Comparison of ENCODE assay signal across 31 cellular contexts in genomic region chr12:75739916-75740315, GRCh38.
"Had no signal": no experiment of that assay in that cellular context is flagged by ENCODE, and none has a peak within 500 bp of the region (broad histone marks: within the 10 kb centered on the region; RNA-seq: fewer than 3 reads in every experiment).

No MANE protein-coding gene starts in this region.

- H3K9ac ChIP-seq: neural progenitor cell, parathyroid adenoma had no signal

- H3K27me3 ChIP-seq: dorsolateral prefrontal cortex, esophagus muscularis mucosa, foreskin keratinocyte, gastroesophageal sphincter, heart left ventricle, hepatocyte, neural progenitor cell, right atrium auricular region, testis, tibial artery, uterus had no signal

- H3K9me3 Mint-ChIP-seq: nephron had no signal

- H3K4me3 ChIP-seq: dorsolateral prefrontal cortex, esophagus muscularis mucosa, gastroesophageal sphincter, heart left ventricle, hepatocyte, lung, neural progenitor cell, prostate gland, right atrium auricular region, smooth muscle cell, testis, tibial artery, uterus had no signal

- H3K4me1 ChIP-seq: foreskin keratinocyte, gastroesophageal sphincter, neural progenitor cell, parathyroid adenoma, prostate gland, right atrium auricular region, testis, tibial artery, uterus had no signal

- H3K36me3 Mint-ChIP-seq: neural progenitor cell, type B pancreatic cell had no signal

- DNase-seq: cortex of kidney; dorsolateral prefrontal cortex; effector CD4-positive, alpha-beta T cell; foreskin keratinocyte; heart left ventricle; kidney; mesendoderm; midbrain; naive thymus-derived CD4-positive, alpha-beta T cell; stimulated activated CD4-positive, alpha-beta T cell treated with anti-CD3 and anti-CD28 coated beads, Interleukin-12 subunit alpha, Interleukin-12 subunit beta, amount 100 ng/mL, for 4 hours; stimulated activated CD4-positive, alpha-beta T cell treated with anti-CD3 and anti-CD28 coated beads, Interleukin-1b, Interleukin-23, amount 100 ng/mL, for 48 hours; stimulated activated CD4-positive, alpha-beta T cell treated with anti-CD3 and anti-CD28 coated beads, Interleukin-4, amount 100 ng/mL, for 1 hour; stimulated activated CD8-positive, alpha-beta memory T cell treated with anti-CD3 and anti-CD28 coated beads, Interleukin-4, amount 100 ng/mL, for 48 hours; stimulated activated naive CD4-positive, alpha-beta T cell; substantia nigra; testis; tibial artery; uterus had no signal

- H3K27me3 Mint-ChIP-seq: type B pancreatic cell had no signal

- H3K4me3 Mint-ChIP-seq: naive thymus-derived CD4-positive, alpha-beta T cell; nephron; neural progenitor cell; type B pancreatic cell had no signal

- H3K4me2 ChIP-seq: hepatocyte, neural progenitor cell, smooth muscle cell had no signal

- H3K9me3 ChIP-seq: esophagus muscularis mucosa, gastroesophageal sphincter, heart left ventricle, prostate gland, right atrium auricular region, testis, tibial artery, uterus had no signal

- H3K27ac ChIP-seq: dorsolateral prefrontal cortex, esophagus muscularis mucosa, foreskin keratinocyte, gastroesophageal sphincter, heart left ventricle, hepatocyte, neural progenitor cell, parathyroid adenoma, prostate gland, right atrium auricular region, testis, tibial artery, uterus had no signal

- ATAC-seq: foreskin keratinocyte; gastroesophageal sphincter; heart left ventricle; left lobe of liver; naive thymus-derived CD4-positive, alpha-beta T cell; sciatic nerve had no signal

- H2AFZ ChIP-seq: hepatocyte, neural progenitor cell, parathyroid adenoma had no signal

- H3K36me3 ChIP-seq: esophagus muscularis mucosa, gastroesophageal sphincter, heart left ventricle, neural progenitor cell, prostate gland, right atrium auricular region, tibial artery, uterus had no signal

- H3K27ac Mint-ChIP-seq: naive thymus-derived CD4-positive, alpha-beta T cell; nephron; neural progenitor cell; type B pancreatic cell had no signal
